ENCODE assay signal across 9 cellular contexts in the genomic region with DNA sequence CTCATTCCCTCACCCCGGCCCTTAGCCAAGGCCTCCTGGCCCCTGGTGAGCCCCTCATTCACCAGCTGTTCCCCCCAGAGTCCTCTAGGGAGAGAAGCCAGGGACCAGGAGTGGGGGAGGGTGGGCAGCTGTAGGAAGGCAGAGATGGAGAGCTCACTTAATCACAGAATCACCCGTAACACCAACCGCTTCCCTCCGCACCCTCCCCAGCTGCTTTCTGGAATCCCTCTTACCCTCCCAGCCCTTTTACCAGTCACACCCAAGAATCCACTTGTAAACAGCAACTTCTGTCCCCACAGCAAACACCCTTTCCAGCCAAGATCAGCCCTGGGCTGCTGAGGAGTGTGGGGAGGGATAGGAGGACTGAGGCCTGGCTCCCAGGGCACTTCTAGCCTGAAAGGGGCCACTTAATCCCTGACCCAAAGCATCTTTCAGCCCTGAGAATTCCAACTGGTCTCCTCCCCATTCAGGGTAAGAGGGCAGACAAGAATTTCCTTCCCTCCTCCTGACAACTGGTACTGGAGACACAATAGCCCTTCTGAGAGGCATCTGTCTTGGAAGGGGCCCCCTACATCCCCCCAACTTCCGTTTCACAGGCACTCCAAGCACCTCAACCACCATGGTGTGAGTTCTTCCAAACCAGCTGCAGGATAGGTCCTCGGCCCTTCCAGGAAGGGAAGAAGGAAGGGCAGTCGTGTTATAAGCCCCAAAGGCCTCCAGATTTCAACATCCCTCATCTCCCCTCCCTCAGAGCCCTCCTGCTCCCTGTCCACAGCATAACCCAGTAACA. TPM values are rescaled to one million over a fixed set of nuclear protein-coding genes. Genes with fewer than 3 reads are reported as not detected.
A peak's percentile ranks its signal among the peaks of the same experiment; 100 is the strongest.
DNase-seq lines count a peak whose midpoint lies in the region; ATAC-seq and TF ChIP-seq lines count a peak whose summit lies in the region.
"Had no signal": no experiment of that assay in that cellular context is flagged by ENCODE, and none has a peak within 500 bp of the region (broad histone marks: within the 10 kb centered on the region; RNA-seq: fewer than 3 reads in every experiment).

No MANE protein-coding gene starts in this region.

- H2AK5ac ChIP-seq in trophoblast cell (ENCODE audit: low read length) = peak overlapping the region; percentile 69

- peak overlapping the region; percentile 33 for H3K4me2 ChIP-seq in trophoblast cell (ENCODE audit: low read length)

- peak overlapping the region; percentile 14 for H2AFZ ChIP-seq in trophoblast cell (ENCODE audit: insufficient read depth, low read length, poor library complexity)

- peak overlapping the region; percentile 79 for H4K12ac ChIP-seq in trophoblast cell (ENCODE audit: low read depth, low read length)

- no peaks in the 10 kb centered on the region for H3K27me3 ChIP-seq in heart right ventricle
- H3K27me3 ChIP-seq in trophoblast cell (ENCODE audit: insufficient read depth, low read length) = no peaks in the 10 kb centered on the region

- H3K4me3 Mint-ChIP-seq in natural killer cell treated with Interleukin-12 subunit alpha and Interleukin-12 subunit beta and Interleukin-15 and Interleukin-18, amount 100 ng/mL, for 72 hours = no peak overlapping the region
- no peak overlapping the region for H3K4me3 Mint-ChIP-seq in natural killer cell
- no peak overlapping the region for H3K4me3 Mint-ChIP-seq in CD14-positive monocyte

- H3K79me1 ChIP-seq in trophoblast cell (ENCODE audit: low read length) = peaks cover 19% of the 10 kb centered on the region

- peak overlapping the region; percentile 6 for H3K9ac ChIP-seq in trophoblast cell (ENCODE audit: low read length)

- intact Hi-C loops in natural killer cell (cut with micrococcal nuclease) = no loop called here
- intact Hi-C loops in heart right ventricle (cut with DNase I) = no loop called here
- intact Hi-C loops in CD14-positive monocyte (cut with micrococcal nuclease) = no loop called here

- no peak overlapping the region for H3K27ac Mint-ChIP-seq in natural killer cell treated with Interleukin-12 subunit alpha and Interleukin-12 subunit beta and Interleukin-15 and Interleukin-18, amount 100 ng/mL, for 72 hours
- no peak overlapping the region for H3K27ac Mint-ChIP-seq in natural killer cell
- H3K27ac Mint-ChIP-seq in CD14-positive monocyte = peak overlapping the region in 2 of 7 donors; percentile 67 to 68

- peak overlapping the region; percentile 42 for H2BK5ac ChIP-seq in trophoblast cell (ENCODE audit: low read depth, low read length, poor library complexity)

- no peaks in the 10 kb centered on the region for H3K9me3 Mint-ChIP-seq in natural killer cell treated with Interleukin-12 subunit alpha and Interleukin-12 subunit beta and Interleukin-15 and Interleukin-18, amount 100 ng/mL, for 72 hours
- H3K9me3 Mint-ChIP-seq in natural killer cell = no peaks in the 10 kb centered on the region
- no peaks in the 10 kb centered on the region for H3K9me3 Mint-ChIP-seq in CD14-positive monocyte

- H3K14ac ChIP-seq in trophoblast cell (ENCODE audit: low read length) = peak overlapping the region; percentile 83

- no peak overlapping the region for H3K23ac ChIP-seq in trophoblast cell (ENCODE audit: low read length)

- H3K79me2 ChIP-seq in trophoblast cell (ENCODE audit: control insufficient read depth, insufficient read depth, low read length, poor library complexity) = peaks cover 7% of the 10 kb centered on the region

- peak overlapping the region; percentile 78 for H4K8ac ChIP-seq in trophoblast cell (ENCODE audit: low read depth, low read length)

- peak overlapping the region; percentile 58 for H2BK12ac ChIP-seq in trophoblast cell (ENCODE audit: low read length)

- H3K36me3 ChIP-seq in heart right ventricle (peaks cover 0 to 28% (median 5%) of the 10 kb centered on the region in 9 donors), trophoblast cell (ENCODE audit: control insufficient read depth in 1 of 2, insufficient read depth in 2 of 2, low read length in 2 of 2) (peaks cover 17 to 20% of the 10 kb centered on the region in 2 experiments)

- WGBS in heart right ventricle, 2 donors = 27 to 31% methylated on average over 7 of the region's 7 CpGs
- WGBS in trophoblast cell (ENCODE audit: extremely low coverage, insufficient coverage, insufficient read length) = no CpG with 5 or more reads among the region's 7 CpGs

- no peak for TF ChIP-seq CTCF in natural killer cell (IDR thresholded peaks at IDR 0.05)
- TF ChIP-seq CTCF in heart right ventricle (IDR thresholded peaks at IDR 0.05) = no peak
- no peak for TF ChIP-seq CTCF in CD14-positive monocyte (IDR thresholded peaks at IDR 0.05)

- peak overlapping the region in 2 of 10 donors; percentile 4 to 12 for H3K4me3 ChIP-seq in heart right ventricle
- no peak overlapping the region for H3K4me3 ChIP-seq in trophoblast cell (ENCODE audit: low read depth, low read length)

- H3K9me3 ChIP-seq in heart right ventricle (no peaks in the 10 kb centered on the region), trophoblast cell (ENCODE audit: insufficient read depth, low read depth, low read length) (peaks cover 2% of the 10 kb centered on the region)

- H3K36me3 Mint-ChIP-seq in natural killer cell treated with Interleukin-12 subunit alpha and Interleukin-12 subunit beta and Interleukin-15 and Interleukin-18, amount 100 ng/mL, for 72 hours = no peaks in the 10 kb centered on the region
- no peaks in the 10 kb centered on the region for H3K36me3 Mint-ChIP-seq in natural killer cell
- H3K36me3 Mint-ChIP-seq in CD14-positive monocyte = peaks cover 50 to 52% of the 10 kb centered on the region in 2 donors

- H3K18ac ChIP-seq in trophoblast cell (ENCODE audit: low read length) = peak overlapping the region; percentile 58

- peak overlapping the region; percentile 68 for H3K4ac ChIP-seq in trophoblast cell (ENCODE audit: low read depth, low read length)

- H3K4me1 ChIP-seq in heart right ventricle (peaks cover 32 to 65% (median 52%) of the 10 kb centered on the region in 9 donors), trophoblast cell (ENCODE audit: control insufficient read depth in 1 of 2, insufficient read depth in 2 of 2, low read length in 2 of 2) (peaks cover 29 to 33% of the 10 kb centered on the region in 2 experiments)

- H3K27me3 Mint-ChIP-seq in natural killer cell treated with Interleukin-12 subunit alpha and Interleukin-12 subunit beta and Interleukin-15 and Interleukin-18, amount 100 ng/mL, for 72 hours = no peaks in the 10 kb centered on the region
- H3K27me3 Mint-ChIP-seq in natural killer cell (ENCODE audit: low read depth in 2 of 2) (no peaks in the 10 kb centered on the region), CD14-positive monocyte (ENCODE audit: low read depth in 3 of 3) (no peaks in the 10 kb centered on the region)

- H2BK120ac ChIP-seq in trophoblast cell (ENCODE audit: insufficient read depth, low read length, poor library complexity) = peak overlapping the region; percentile 75

- H3K27ac ChIP-seq in heart right ventricle (peak overlapping the region; percentile 59 to 88 (median 76)), trophoblast cell (ENCODE audit: low read depth, low read length) (peak overlapping the region; percentile 94)

- no peak for ATAC-seq in natural killer cell treated with Interleukin-12 subunit alpha and Interleukin-12 subunit beta and Interleukin-15 and Interleukin-18, amount 100 ng/mL, for 72 hours
- ATAC-seq in natural killer cell (no peak), heart right ventricle (peak; percentile 51 to 70 (median 58)), HG02642 (IDR thresholded peaks at IDR 0.05; ENCODE audit: poor library complexity, unreplicated experiment) (no peak), left lobe of liver (no peak)

- peak; percentile 5 for DNase-seq in natural killer cell treated with Interleukin-12 subunit alpha and Interleukin-12 subunit beta and Interleukin-15 and Interleukin-18, amount 100 ng/mL, for 72 hours (ENCODE audit: low spot score)
- DNase-seq in natural killer cell (no peak), heart right ventricle (peak in 1 of 2 donors; percentile 61), trophoblast cell (no peak), CD14-positive monocyte (ENCODE audit: low spot score) (no peak), HK-2 (ENCODE audit: unreplicated experiment) (no peak), left lobe of liver (ENCODE audit: low spot score) (no peak)
- DNase-seq: SW 1271 had no signal

- H4K91ac ChIP-seq in trophoblast cell (ENCODE audit: low read depth, low read length) = peak overlapping the region; percentile 83

- peaks cover 0 to 5% of the 10 kb centered on the region in 2 donors for H3K4me1 Mint-ChIP-seq in natural killer cell treated with Interleukin-12 subunit alpha and Interleukin-12 subunit beta and Interleukin-15 and Interleukin-18, amount 100 ng/mL, for 72 hours (ENCODE audit: low read depth in 2 of 2)
- H3K4me1 Mint-ChIP-seq in natural killer cell (peaks cover 7 to 8% of the 10 kb centered on the region in 2 donors), CD14-positive monocyte (peaks cover 15% of the 10 kb centered on the region)

RNA-seq across cellular contexts. Expression of gene NCKAP5L, which starts 18.6 kb away (rescaled TPM):
- total RNA-seq in natural killer cell treated with Interleukin-12 subunit alpha and Interleukin-12 subunit beta and Interleukin-15 and Interleukin-18, amount 100 ng/mL, for 72 hours = 1 to 10 TPM; 1.9 to 4.4 TPM
- total RNA-seq in natural killer cell (10 to 100 TPM; 16.7 to 19.3 (median 16.8) TPM), heart right ventricle (10 to 100 TPM; 17.3 to 32.1 (median 23.7) TPM), left lobe of liver (11.3 TPM)
- polyA plus RNA-seq in heart right ventricle (10 to 100 TPM; 11.6 to 44.6 TPM), CD14-positive monocyte (1 to 10 TPM; 3.7 to 6.8 TPM)
- polyA plus RNA-seq in trophoblast cell (2013) = 14.2 and 14.8 TPM in 2 replicates

RNA-seq across cellular contexts. Expression of gene BCDIN3D, which starts 33.3 kb away (rescaled TPM):
- total RNA-seq in natural killer cell treated with Interleukin-12 subunit alpha and Interleukin-12 subunit beta and Interleukin-15 and Interleukin-18, amount 100 ng/mL, for 72 hours = 1 to 10 TPM; 5.9 to 6.8 TPM
- total RNA-seq in natural killer cell (1 to 10 TPM; 4.0 to 6.0 (median 4.4) TPM), heart right ventricle (1 to 10 TPM; 1.1 to 3.9 (median 2.4) TPM), left lobe of liver (3.2 TPM)
- polyA plus RNA-seq in heart right ventricle (1 to 10 TPM; 2.0 TPM), CD14-positive monocyte (1 to 10 TPM in 1 of 2 donors, under 1 TPM in 1; 0.71 to 1.2 TPM)
- polyA plus RNA-seq in trophoblast cell (2013) = 1.9 and 2.1 TPM in 2 replicates

Comparison
In these comparisons a context has a peak if more than half of its experiments do, and no peak if none do; other contexts are left out.
1. ATAC-seq: peak in heart right ventricle (8 of 8); none in natural killer cell treated with Interleukin-12 subunit alpha and Interleukin-12 subunit beta and Interleukin-15 and Interleukin-18, amount 100 ng/mL, for 72 hours (0 of 2), natural killer cell (0 of 3), HG02642 (single experiment) and left lobe of liver (single experiment).